In the genomic region with DNA sequence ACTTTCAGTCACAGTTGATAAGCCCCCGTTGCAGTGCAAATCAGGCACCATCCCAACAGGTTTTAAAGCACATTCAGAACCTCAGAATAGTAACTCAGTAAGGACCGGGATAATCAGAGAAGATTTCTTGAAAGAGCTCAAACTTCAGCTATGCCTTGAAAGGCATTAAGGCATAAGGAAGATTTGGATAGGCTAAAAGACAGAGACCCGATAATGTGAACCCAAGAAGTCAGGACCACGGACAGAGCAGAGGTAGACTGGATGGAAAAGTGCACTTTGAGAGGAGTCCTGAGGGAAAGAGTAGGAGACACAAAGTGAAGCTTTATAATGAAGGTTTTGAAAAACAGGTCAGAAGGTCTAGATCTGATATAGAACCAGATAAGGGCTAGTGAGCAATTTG, we compare ENCODE assay signal across 12 cellular contexts. TPM values are rescaled to one million over a fixed set of nuclear protein-coding genes. Genes with fewer than 3 reads are reported as not detected.
DNase-seq lines count a peak whose midpoint lies in the region; ATAC-seq and TF ChIP-seq lines count a peak whose summit lies in the region.
"Had no signal": no experiment of that assay in that cellular context is flagged by ENCODE, and none has a peak within 500 bp of the region (broad histone marks: within the 10 kb centered on the region; RNA-seq: fewer than 3 reads in every experiment).

No MANE protein-coding gene starts in this region.

- no peaks in the 10 kb centered on the region for H3K9me2 ChIP-seq in hepatocyte (replicated peaks; ENCODE audit: insufficient read depth)

- H3K79me2 ChIP-seq in hepatocyte: no peaks in the 10 kb centered on the region

- H3K9me3 ChIP-seq in hepatocyte (ENCODE audit: low read depth) (no peaks in the 10 kb centered on the region), psoas muscle (no peaks in the 10 kb centered on the region), stomach (no peaks in the 10 kb centered on the region)

- no peak for TF ChIP-seq CTCF in hepatocyte (IDR thresholded peaks at IDR 0.05; ENCODE audit: poor library complexity)
- TF ChIP-seq CTCF in psoas muscle (IDR thresholded peaks at IDR 0.05): no peak
- TF ChIP-seq CTCF in stomach (IDR thresholded peaks at IDR 0.05): no peak

- no peak overlapping the region for H3K4me2 ChIP-seq in hepatocyte

- no peak for TF ChIP-seq EP300 in stomach (IDR thresholded peaks at IDR 0.05)

- H3K27me3 ChIP-seq in hepatocyte (peaks cover 5% of the 10 kb centered on the region), psoas muscle (ENCODE audit: insufficient read depth in 3 of 3, low read length in 2 of 3) (no peaks in the 10 kb centered on the region), stomach (no peaks in the 10 kb centered on the region)

- no peaks in the 10 kb centered on the region for H4K20me1 ChIP-seq in hepatocyte (ENCODE audit: insufficient read depth, poor library complexity, severe bottlenecking)

- H3K36me3 ChIP-seq in hepatocyte (replicated peaks; ENCODE audit: insufficient read depth, low read depth): no peaks in the 10 kb centered on the region
- H3K36me3 ChIP-seq in psoas muscle (ENCODE audit: insufficient read depth in 1 of 2, low read depth in 1 of 2): no peaks in the 10 kb centered on the region
- H3K36me3 ChIP-seq in stomach: no peaks in the 10 kb centered on the region

- no peak overlapping the region for H2AFZ ChIP-seq in hepatocyte

- 23% methylated on average over 4 of the region's 4 CpGs for WGBS in hepatocyte (ENCODE audit: low lambda C conversion rate, missing lambda C conversion rate)
- WGBS in psoas muscle, 3 donors: 18 to 26% (median 23%) methylated on average over 4 of the region's 4 CpGs
- 25 to 38% (median 27%) methylated on average over 4 of the region's 4 CpGs for WGBS in stomach, 5 donors

- peak; percentile 16 for DNase-seq in AG08396 (ENCODE audit: low spot score)
- DNase-seq in HT-29 (ENCODE audit: low spot score): peak; percentile 42
- DNase-seq in T1000 (lab: John Stamatoyannopoulos, UW): peak; percentile 22
- peak; percentile 68 for DNase-seq in hepatocyte (ENCODE audit: low spot score)
- no peak for DNase-seq in psoas muscle
- DNase-seq in activated T-cell treated with anti-CD3 and anti-CD28 coated beads, Interleukin-2, amount 50 U/mL, for 1 hour: no peak
- DNase-seq in stomach: no peak
- DNase-seq: aorta, DMS153, NCI-H2029 had no signal

- H3K4me1 ChIP-seq in hepatocyte (ENCODE audit: insufficient read depth): no peaks in the 10 kb centered on the region
- H3K4me1 ChIP-seq in psoas muscle: no peaks in the 10 kb centered on the region
- no peaks in the 10 kb centered on the region for H3K4me1 ChIP-seq in stomach

- no peak for ATAC-seq in psoas muscle
- ATAC-seq in GM18502 (IDR thresholded peaks at IDR 0.05; ENCODE audit: poor library complexity, unreplicated experiment): no peak
- ATAC-seq: sciatic nerve had no signal

- no peak for TF ChIP-seq POLR2A in stomach (IDR thresholded peaks at IDR 0.05)

- intact Hi-C loops in psoas muscle (cut with DNase I) (no loop called here), stomach (cut with DNase I; ENCODE audit: low total_unique reads) (no loop called here)

- no peak overlapping the region for H3K4me3 ChIP-seq in hepatocyte
- H3K4me3 ChIP-seq in psoas muscle: no peak overlapping the region
- no peak overlapping the region for H3K4me3 ChIP-seq in stomach

- H3K27ac ChIP-seq in hepatocyte (no peak overlapping the region), psoas muscle (no peak overlapping the region), stomach (no peak overlapping the region)

RNA-seq across cellular contexts. Expression of gene KLF7, which starts 36.9 kb away (rescaled TPM):
- total RNA-seq in HT-29 (2014; rRNA removed; shearing (Covaris generic)): 0.03 TPM in 1 of 2 replicates, not detected in the other
- total RNA-seq in hepatocyte (6.3 and 18.6 TPM in 2 replicates), psoas muscle (10 to 100 TPM in 2 of 4 donors, 1 to 10 TPM in 2; 5.4 to 13.5 (median 11.1) TPM), stomach (10 to 100 TPM in 3 of 5 donors, 1 to 10 TPM in 2; 5.2 to 33.0 (median 13.8) TPM)
- polyA plus RNA-seq in hepatocyte (7.9 and 8.4 TPM in 2 replicates), psoas muscle (1 to 10 TPM; 1.1 to 2.7 (median 2.4) TPM), stomach (1 to 10 TPM; 2.7 to 4.7 (median 3.1) TPM)

Comparison
In these comparisons a context has a peak if more than half of its experiments do, and no peak if none do; other contexts are left out.
1. DNase-seq: peak in AG08396 (single experiment), HT-29 (single experiment), T1000 (single experiment) and hepatocyte (single experiment); none in psoas muscle (0 of 2), activated T-cell treated with anti-CD3 and anti-CD28 coated beads, Interleukin-2, amount 50 U/mL, for 1 hour (single experiment) and stomach (single experiment).